23 cellular contexts compared by ENCODE assay signal in genomic region chr6:33030245-33030644, GRCh38. TPM values are rescaled to one million over a fixed set of nuclear protein-coding genes. Genes with fewer than 3 reads are reported as not detected.
DNase-seq lines count a peak whose midpoint lies in the region; ATAC-seq, FAIRE-seq and TF ChIP-seq lines count a peak whose summit lies in the region.
"Had no signal": no experiment of that assay in that cellular context is flagged by ENCODE, and none has a peak within 500 bp of the region (broad histone marks: within the 10 kb centered on the region; RNA-seq: fewer than 3 reads in every experiment).

No MANE protein-coding gene starts in this region.

- TF ChIP-seq RAD21 in K562 (CRISPR knock-in tag; conservative IDR thresholded peaks at IDR 0.05 in 1 of 2, IDR thresholded peaks at IDR 0.05 in 1 of 2), result no peak

- H3K9me3 ChIP-seq in K562 (replicated peaks; ENCODE audit: control insufficient read depth, insufficient read depth, low read depth, low read length) (0 out of 2 replicates have a peak, but pooled peaks cover 1% of the 10 kb centered on the region), psoas muscle (peaks cover 5% of the 10 kb centered on the region), vagina (no peaks in the 10 kb centered on the region)
- H3K9me3 ChIP-seq: HAP-1 had no signal

- H3K9me3 Mint-ChIP-seq in natural killer cell treated with Interleukin-12 subunit alpha and Interleukin-12 subunit beta and Interleukin-15 and Interleukin-18, amount 100 ng/mL, for 72 hours, result peaks cover 2% of the 10 kb centered on the region
- H3K9me3 Mint-ChIP-seq in natural killer cell, result peaks cover 0 to 6% of the 10 kb centered on the region in 2 donors

- intact Hi-C loops in natural killer cell (cut with micrococcal nuclease) (no loop called here), K562 (cut with micrococcal nuclease) (no loop called here), psoas muscle (cut with DNase I) (no loop called here), vagina (cut with DNase I) (no loop called here)

- H3K27me3 ChIP-seq in K562 (ENCODE audit: control insufficient read depth in 2 of 2, insufficient read depth in 2 of 2, low read length in 2 of 2) (no peaks in the 10 kb centered on the region; a peak in 1 of 5 replicates), psoas muscle (ENCODE audit: insufficient read depth in 3 of 3, low read length in 2 of 3) (peaks cover 0 to 9% (median 5%) of the 10 kb centered on the region in 3 donors), vagina (no peaks in the 10 kb centered on the region)

- no peak for ATAC-seq in natural killer cell treated with Interleukin-12 subunit alpha and Interleukin-12 subunit beta and Interleukin-15 and Interleukin-18, amount 100 ng/mL, for 72 hours
- ATAC-seq in natural killer cell (no peak), K562 (no peak), psoas muscle (no peak), GM18502 (IDR thresholded peaks at IDR 0.05; ENCODE audit: poor library complexity, unreplicated experiment) (no peak), HG03097 (IDR thresholded peaks at IDR 0.05; ENCODE audit: low FRiP score, unreplicated experiment) (no peak)

- no peak overlapping the region for H3K9ac ChIP-seq in K562 (ENCODE audit: insufficient read depth in 1 of 2, low read depth in 2 of 2, low read length in 2 of 2)

- CTCF ChIA-PET in K562 (lab: Yijun Ruan, JAX; ENCODE audit: low intra/inter-chr PET ratio), result no interaction called here

- in situ Hi-C loops in K562 (cut with MboI), result no loop called here

- BruUV-seq in K562 (replicated peaks; lab: Mats Ljungman, UMichigan), result no TSS peak

- FAIRE-seq in K562 (lab: Jason Lieb, UNC), result peak; percentile 32
- FAIRE-seq: HTR-8/SVneo had no signal

- H3K79me2 ChIP-seq in K562 (ENCODE audit: control insufficient read depth, insufficient read depth, low read length), result no peaks in the 10 kb centered on the region

- H3K9me1 ChIP-seq in K562 (ENCODE audit: control insufficient read depth, insufficient read depth, low read length), result no peaks in the 10 kb centered on the region

- H4K20me1 ChIP-seq in K562 (replicated peaks; ENCODE audit: control insufficient read depth, insufficient read depth, low read length), result no peaks in the 10 kb centered on the region

- H3K27ac ChIP-seq in K562 (ENCODE audit: extremely low read depth, low read depth, low read length), result no peak overlapping the region
- H3K27ac ChIP-seq in psoas muscle, result peak overlapping the region; percentile 41
- peak overlapping the region; percentile 50 for H3K27ac ChIP-seq in vagina

- peak overlapping the region; percentile 81 for H3K4me3 Mint-ChIP-seq in natural killer cell treated with Interleukin-12 subunit alpha and Interleukin-12 subunit beta and Interleukin-15 and Interleukin-18, amount 100 ng/mL, for 72 hours
- H3K4me3 Mint-ChIP-seq in natural killer cell, result no peak overlapping the region
- H3K4me3 Mint-ChIP-seq: activated naive CD4-positive, alpha-beta T cell treated with anti-CD3 and anti-CD28 coated beads, Interleukin-2, amount 10 ng/mL, durations not matched to agents 7 days and 5 days; brain; immature natural killer cell had no signal

- DNase-seq in natural killer cell treated with Interleukin-12 subunit alpha and Interleukin-12 subunit beta and Interleukin-15 and Interleukin-18, amount 100 ng/mL, for 72 hours (ENCODE audit: low spot score), result no peak
- DNase-seq in natural killer cell, result no peak
- DNase-seq in K562 (ENCODE audit: extremely low read depth in 1 of 4, low spot score in 3 of 4), result no peak
- DNase-seq in psoas muscle, result no peak
- DNase-seq in vagina (ENCODE audit: extremely low spot score in 2 of 2), result no peak
- no peak for DNase-seq in activated T-cell treated with anti-CD3 and anti-CD28 coated beads, Interleukin-2, amount 50 U/mL, for 48 hours
- DNase-seq: activated CD4-positive, alpha-beta T cell treated with anti-CD3 and anti-CD28 coated beads for 1 hour; activated CD8-positive, alpha-beta memory T cell treated with anti-CD3 and anti-CD28 coated beads, Interleukin-2, amount 50 U/mL, for 4 hours; activated naive CD4-positive, alpha-beta T cell treated with anti-CD3 and anti-CD28 coated beads, Interleukin-2, amount 10 ng/mL, durations not matched to agents 7 days and 5 days; Caco-2; immature natural killer cell; NCI-H146; NCI-H345; NK-92 treated with Interleukin-12 subunit alpha and Interleukin-12 subunit beta, amount 100 ng/mL, for 24 hours; nucleus accumbens; SHP77 treated with DMSO at 0.1 percent for 48 hours had no signal

- no peak for TF ChIP-seq EP300 in K562 (IDR thresholded peaks at IDR 0.05; ENCODE audit: low read length)

- 3% methylated on average over 3 of the region's 3 CpGs for WGBS in K562 (ENCODE audit: insufficient coverage, low coverage, missing lambda C conversion rate)
- 33 to 54% (median 41%) methylated on average over 3 of the region's 3 CpGs for WGBS in psoas muscle, 3 donors

- H3K36me3 Mint-ChIP-seq in natural killer cell treated with Interleukin-12 subunit alpha and Interleukin-12 subunit beta and Interleukin-15 and Interleukin-18, amount 100 ng/mL, for 72 hours, result peaks cover 9% of the 10 kb centered on the region
- peaks cover 9% of the 10 kb centered on the region for H3K36me3 Mint-ChIP-seq in natural killer cell
- H3K36me3 Mint-ChIP-seq: activated naive CD4-positive, alpha-beta T cell treated with anti-CD3 and anti-CD28 coated beads, Interleukin-2, amount 10 ng/mL, durations not matched to agents 7 days and 5 days; brain had no signal

- TF ChIP-seq POLR2A in K562 (conservative IDR thresholded peaks at IDR 0.05) (no peak), vagina (IDR thresholded peaks at IDR 0.05) (no peak)

- POLR2A ChIA-PET in K562 (lab: Yijun Ruan, JAX), result interaction anchor here (0.8 kb wide), 1 partner anchor 197 kb away, joined by 3 read pairs; no protein-coding TSS in a partner anchor

- no peak overlapping the region for H3K4me2 ChIP-seq in K562 (ENCODE audit: insufficient read depth, low read length)

- TF ChIP-seq CTCF in natural killer cell (IDR thresholded peaks at IDR 0.05) (no peak), K562 (IDR thresholded peaks at IDR 0.05 in 2 of 3, conservative IDR thresholded peaks at IDR 0.05 in 1 of 3; ENCODE audit: insufficient read depth in 2 of 3, low read depth in 1 of 3, low read length in 3 of 3) (no peak), psoas muscle (IDR thresholded peaks at IDR 0.05) (no peak), vagina (IDR thresholded peaks at IDR 0.05) (no peak)

- peak overlapping the region in 1 of 2 donors; percentile 91 for H3K27ac Mint-ChIP-seq in natural killer cell treated with Interleukin-12 subunit alpha and Interleukin-12 subunit beta and Interleukin-15 and Interleukin-18, amount 100 ng/mL, for 72 hours
- peak overlapping the region in 1 of 2 donors; percentile 56 for H3K27ac Mint-ChIP-seq in natural killer cell
- H3K27ac Mint-ChIP-seq: activated naive CD4-positive, alpha-beta T cell treated with anti-CD3 and anti-CD28 coated beads, Interleukin-2, amount 10 ng/mL, durations not matched to agents 7 days and 5 days; brain had no signal

- H3K4me1 ChIP-seq in K562 (replicated peaks in 1 of 2; ENCODE audit: control insufficient read depth in 2 of 2, insufficient read depth in 2 of 2, low read length in 2 of 2) (no peaks in the 10 kb centered on the region), psoas muscle (no peaks in the 10 kb centered on the region), vagina (no peaks in the 10 kb centered on the region)
- H3K4me1 ChIP-seq: Caco-2, HAP-1 had no signal

- H3K4me3 ChIP-seq in K562 (no peak overlapping the region), psoas muscle (no peak overlapping the region), vagina (no peak overlapping the region)
- H3K4me3 ChIP-seq: HAP-1 had no signal

- peaks cover 14 to 26% of the 10 kb centered on the region in 2 donors for H3K4me1 Mint-ChIP-seq in natural killer cell treated with Interleukin-12 subunit alpha and Interleukin-12 subunit beta and Interleukin-15 and Interleukin-18, amount 100 ng/mL, for 72 hours (ENCODE audit: low read depth in 2 of 2)
- no peaks in the 10 kb centered on the region for H3K4me1 Mint-ChIP-seq in natural killer cell
- H3K4me1 Mint-ChIP-seq: brain had no signal

- peaks cover 11 to 32% of the 10 kb centered on the region in 2 donors for H3K27me3 Mint-ChIP-seq in natural killer cell treated with Interleukin-12 subunit alpha and Interleukin-12 subunit beta and Interleukin-15 and Interleukin-18, amount 100 ng/mL, for 72 hours
- peaks cover 21 to 35% of the 10 kb centered on the region in 2 donors for H3K27me3 Mint-ChIP-seq in natural killer cell (ENCODE audit: low read depth in 2 of 2)

- H3K36me3 ChIP-seq in K562 (ENCODE audit: control insufficient read depth, insufficient read depth, low read length) (no peaks in the 10 kb centered on the region), psoas muscle (ENCODE audit: insufficient read depth in 1 of 2, low read depth in 1 of 2) (no peaks in the 10 kb centered on the region), vagina (no peaks in the 10 kb centered on the region)
- H3K36me3 ChIP-seq: HAP-1 had no signal

- no peak overlapping the region for H2AFZ ChIP-seq in K562 (ENCODE audit: low read depth, low read length)

RNA-seq across cellular contexts. Expression of gene HLA-DOA, which starts 20.9 kb away (rescaled TPM):
- 10 to 100 TPM in 1 of 2 donors, under 1 TPM in 1; 0.86 to 22.1 TPM for total RNA-seq in natural killer cell treated with Interleukin-12 subunit alpha and Interleukin-12 subunit beta and Interleukin-15 and Interleukin-18, amount 100 ng/mL, for 72 hours
- total RNA-seq in natural killer cell (1 to 10 TPM; 1.2 to 4.3 (median 3.6) TPM), K562 (2014; rRNA removed) (not detected in 2 replicates), K562 (2014; rRNA removed; fragmentation: Illumina TruSeq; extraction: Trizol) (not detected in 2 replicates), K562 (2015; rRNA removed; fragmentation: Illumina TruSeq; extraction: Trizol) (not detected in 2 replicates), K562 (2021) (0.07 TPM in 1 of 2 replicates, not detected in the other), psoas muscle (1 to 10 TPM in 2 of 4 donors, under 1 TPM in 2; 0.48 to 1.5 (median 0.85) TPM), vagina (30.2 TPM)
- total RNA-seq in K562 (2011; cell fraction: chromatin; rRNA removed; ENCODE audit: low replicate concordance), result not detected in 2 replicates
- not detected in 2 replicates for total RNA-seq in K562 (2011; cell fraction: nucleolus; rRNA removed)
- total RNA-seq in K562 (2011; cell fraction: nucleoplasm; rRNA removed), result not detected in 2 replicates
- polyA plus RNA-seq in K562 (2011; rRNA removed) (not detected in 2 replicates), K562 (2014; fragmentation: Illumina TruSeq; extraction: Trizol) (not detected in 2 replicates), K562 (2014; fragmentation: Nextera tagmentation; extraction: Ambion mirVana) (not detected), K562 (2014; rRNA removed) (not detected in 2 replicates), psoas muscle (under 1 TPM; 0.36 to 0.77 (median 0.58) TPM)
- polyA plus RNA-seq in K562 (2011; cell fraction: cytosol; rRNA removed), result not detected in 2 replicates
- polyA plus RNA-seq in K562 (2011; cell fraction: nucleus; rRNA removed), result not detected in 2 replicates
- polyA plus RNA-seq in K562 (2012), result not detected in 2 replicates
- not detected in 2 replicates for polyA minus RNA-seq in K562 (2011; rRNA and poly(A)+ RNA removed)
- polyA minus RNA-seq in K562 (2011; cell fraction: cytosol; rRNA and poly(A)+ RNA removed), result not detected in 2 replicates
- polyA minus RNA-seq in K562 (2011; cell fraction: nucleus; rRNA and poly(A)+ RNA removed), result not detected in 2 replicates
- total RNA-seq: Caco-2, glomerular endothelial cell had no signal
- polyA plus RNA-seq: AG04450 had no signal

RNA-seq across cellular contexts. Expression of gene HLA-DPA1, which starts 43.2 kb away (rescaled TPM):
- 100 to 1,000 TPM in 1 of 2 donors, 10 to 100 TPM in 1; 33.8 to 145 TPM for total RNA-seq in natural killer cell treated with Interleukin-12 subunit alpha and Interleukin-12 subunit beta and Interleukin-15 and Interleukin-18, amount 100 ng/mL, for 72 hours
- total RNA-seq in natural killer cell, result 100 to 1,000 TPM in 1 of 3 donors, 10 to 100 TPM in 2; 43.1 to 135 (median 73.5) TPM
- not detected in 2 replicates for total RNA-seq in K562 (2011; cell fraction: chromatin; rRNA removed; ENCODE audit: low replicate concordance)
- not detected in 2 replicates for total RNA-seq in K562 (2011; cell fraction: nucleolus; rRNA removed)
- not detected in 2 replicates for total RNA-seq in K562 (2011; cell fraction: nucleoplasm; rRNA removed)
- 0.23 TPM in 1 of 2 replicates, not detected in the other for total RNA-seq in K562 (2014; rRNA removed)
- 0.55 TPM in 1 of 2 replicates, not detected in the other for total RNA-seq in K562 (2014; rRNA removed; fragmentation: Illumina TruSeq; extraction: Trizol)
- total RNA-seq in K562 (2015; rRNA removed; fragmentation: Illumina TruSeq; extraction: Trizol), result 0.30 and 0.51 TPM in 2 replicates
- 0.60 and 1.2 TPM in 2 replicates for total RNA-seq in K562 (2021)
- polyA plus RNA-seq in K562 (2011; rRNA removed), result 0.05 and 0.74 TPM in 2 replicates
- 0.55 and 0.88 TPM in 2 replicates for polyA plus RNA-seq in K562 (2011; cell fraction: cytosol; rRNA removed)
- 0.64 TPM in 1 of 2 replicates, not detected in the other for polyA plus RNA-seq in K562 (2011; cell fraction: nucleus; rRNA removed)
- 0.75 and 0.79 TPM in 2 replicates for polyA plus RNA-seq in K562 (2012)
- 0.56 and 1.8 TPM in 2 replicates for polyA plus RNA-seq in K562 (2014; fragmentation: Illumina TruSeq; extraction: Trizol)
- under 1 TPM; 0.46 to 0.49 TPM for polyA plus RNA-seq in K562 (2014; fragmentation: Nextera tagmentation; extraction: Ambion mirVana)
- polyA plus RNA-seq in K562 (2014; rRNA removed), result 0.45 and 0.93 TPM in 2 replicates
- 0.21 TPM in 1 of 2 replicates, not detected in the other for polyA minus RNA-seq in K562 (2011; rRNA and poly(A)+ RNA removed)
- polyA minus RNA-seq in K562 (2011; cell fraction: cytosol; rRNA and poly(A)+ RNA removed), result not detected in 2 replicates
- polyA minus RNA-seq in K562 (2011; cell fraction: nucleus; rRNA and poly(A)+ RNA removed), result under 0.01 TPM in 1 of 2 replicates, not detected in the other
- 10 to 100 TPM; 13.8 to 52.6 (median 20.2) TPM for total RNA-seq in psoas muscle
- 10 to 100 TPM; 10.7 to 12.3 (median 10.9) TPM for polyA plus RNA-seq in psoas muscle
- total RNA-seq in vagina, result 82.3 TPM
- total RNA-seq: Caco-2 had no signal

RNA-seq across cellular contexts. Expression of gene HLA-DPB1, which starts 45.5 kb away (rescaled TPM):
- 10 to 100 TPM; 14.7 to 93.6 TPM for total RNA-seq in natural killer cell treated with Interleukin-12 subunit alpha and Interleukin-12 subunit beta and Interleukin-15 and Interleukin-18, amount 100 ng/mL, for 72 hours
- total RNA-seq in natural killer cell (100 to 1,000 TPM in 1 of 3 donors, 10 to 100 TPM in 2; 55.2 to 131 (median 77.1) TPM), K562 (2014; rRNA removed) (0.68 and 3.0 TPM in 2 replicates), K562 (2014; rRNA removed; fragmentation: Illumina TruSeq; extraction: Trizol) (0.35 and 0.51 TPM in 2 replicates), K562 (2015; rRNA removed; fragmentation: Illumina TruSeq; extraction: Trizol) (0.51 and 0.98 TPM in 2 replicates), K562 (2021) (0.66 and 1.1 TPM in 2 replicates), psoas muscle (10 to 100 TPM; 11.9 to 33.2 (median 18.3) TPM), vagina (94.8 TPM)
- not detected in 2 replicates for total RNA-seq in K562 (2011; cell fraction: chromatin; rRNA removed; ENCODE audit: low replicate concordance)
- not detected in 2 replicates for total RNA-seq in K562 (2011; cell fraction: nucleolus; rRNA removed)
- total RNA-seq in K562 (2011; cell fraction: nucleoplasm; rRNA removed), result 0.76 TPM in 1 of 2 replicates, not detected in the other
- polyA plus RNA-seq in K562 (2011; rRNA removed) (0.15 and 0.71 TPM in 2 replicates), K562 (2014; fragmentation: Illumina TruSeq; extraction: Trizol) (0.80 and 1.2 TPM in 2 replicates), K562 (2014; fragmentation: Nextera tagmentation; extraction: Ambion mirVana) (under 1 TPM; 0.07 to 0.18 TPM), K562 (2014; rRNA removed) (0.41 and 1.8 TPM in 2 replicates), psoas muscle (10 to 100 TPM; 11.0 to 17.9 (median 11.1) TPM)
- polyA plus RNA-seq in K562 (2011; cell fraction: cytosol; rRNA removed), result 0.22 and 0.86 TPM in 2 replicates
- polyA plus RNA-seq in K562 (2011; cell fraction: nucleus; rRNA removed), result 0.33 TPM in 1 of 2 replicates, not detected in the other
- polyA plus RNA-seq in K562 (2012), result 1.5 and 2.2 TPM in 2 replicates
- 0.63 TPM in 1 of 2 replicates, not detected in the other for polyA minus RNA-seq in K562 (2011; rRNA and poly(A)+ RNA removed)
- polyA minus RNA-seq in K562 (2011; cell fraction: cytosol; rRNA and poly(A)+ RNA removed), result not detected in 2 replicates
- not detected in 2 replicates for polyA minus RNA-seq in K562 (2011; cell fraction: nucleus; rRNA and poly(A)+ RNA removed)
- total RNA-seq: Caco-2 had no signal

Comparison
In these comparisons a context has a peak if more than half of its experiments do, and no peak if none do; other contexts are left out.
1. RNA of gene HLA-DPA1, which starts 43.2 kb away (total RNA-seq): 33.8 to 145 TPM in natural killer cell treated with Interleukin-12 subunit alpha and Interleukin-12 subunit beta and Interleukin-15 and Interleukin-18, amount 100 ng/mL, for 72 hours, 82.3 TPM in vagina (single experiment), 43.1 to 135 TPM in natural killer cell and 13.8 to 52.6 TPM in psoas muscle; 0.23 to 1.2 TPM in K562; every median in the first group is over 4 times any median in the second.